ENCODE assay signal across 9 cellular contexts in genomic region chr3:10983219-10983916, GRCh38. TPM values are rescaled to one million over a fixed set of nuclear protein-coding genes. Genes with fewer than 3 reads are reported as not detected.
A peak's percentile ranks its signal among the peaks of the same experiment; 100 is the strongest.
DNase-seq lines count a peak whose midpoint lies in the region; ATAC-seq and TF ChIP-seq lines count a peak whose summit lies in the region.
"Had no signal": no experiment of that assay in that cellular context is flagged by ENCODE, and none has a peak within 500 bp of the region (broad histone marks: within the 10 kb centered on the region; RNA-seq: fewer than 3 reads in every experiment).

No MANE protein-coding gene starts in this region.

- no peak for ATAC-seq in HG03108 (IDR thresholded peaks at IDR 0.05; ENCODE audit: unreplicated experiment)
- ATAC-seq: naive thymus-derived CD4-positive, alpha-beta T cell had no signal

- H3K4me2 ChIP-seq in fibroblast of lung (ENCODE audit: extremely low read depth, insufficient read depth, low read length): peak overlapping the region; percentile 27

- CTCF ChIA-PET in RWPE1 (lab: Yijun Ruan, JAX): interaction anchor here (0.6 to 1.3 kb wide), 11 partner anchors 10 to 440 kb away, joined by 3 to 5 read pairs (median 3); no protein-coding TSS in a partner anchor

- in situ Hi-C loops in HAP-1 (cut with MboI; ENCODE audit: low sequenced_read_pairs): no loop called here

- DNase-seq in DMS53 (lab: John Stamatoyannopoulos, UW) (peak; percentile 49), DMS53 treated with DMSO at 0.1 percent for 48 hours (lab: John Stamatoyannopoulos, UW; ENCODE audit: unreplicated experiment) (no peak), HAP-1 (ENCODE audit: low spot score in 2 of 2) (peak; percentile 50 to 60), RWPE1 (ENCODE audit: low spot score) (peak; percentile 60), fibroblast of lung (ENCODE audit: low read depth in 2 of 2) (peak; percentile 19 to 21), non-pigmented ciliary epithelial cell (ENCODE audit: low read depth) (peak; percentile 11)
- no peak for DNase-seq in activated effector memory CD4-positive, alpha-beta T cell treated with Interleukin-2 at 50 U/mL for 16 hours

- H3K4me1 ChIP-seq in HAP-1 (no peaks in the 10 kb centered on the region), fibroblast of lung (ENCODE audit: control insufficient read depth, extremely low read depth, insufficient read depth, low read length) (no peaks in the 10 kb centered on the region)

- H3K9me3 ChIP-seq in HAP-1 (no peaks in the 10 kb centered on the region), fibroblast of lung (ENCODE audit: control insufficient read depth, insufficient read depth, low read depth, low read length) (no peaks in the 10 kb centered on the region)

- H4K20me1 ChIP-seq in fibroblast of lung (ENCODE audit: control insufficient read depth, extremely low read depth, insufficient read depth, low read length): no peaks in the 10 kb centered on the region

- H3K36me3 ChIP-seq in HAP-1 (replicated peaks) (no peaks in the 10 kb centered on the region), fibroblast of lung (ENCODE audit: control insufficient read depth, insufficient read depth, low read length) (no peaks in the 10 kb centered on the region)

- no peak overlapping the region for H3K27ac ChIP-seq in RWPE1
- H3K27ac ChIP-seq in fibroblast of lung (ENCODE audit: insufficient read depth, low read length): no peak overlapping the region

- peak; percentile 88 for TF ChIP-seq CTCF in RWPE1 (conservative IDR thresholded peaks at IDR 0.05; ENCODE audit: low read depth)
- TF ChIP-seq CTCF in fibroblast of lung (conservative IDR thresholded peaks at IDR 0.05 in 1 of 2, IDR thresholded peaks at IDR 0.05 in 1 of 2; ENCODE audit: low read depth in 1 of 2, low read length in 2 of 2): peak; percentile 80 to 90

- H3K9ac ChIP-seq in fibroblast of lung (ENCODE audit: insufficient read depth, low read length): no peak overlapping the region

- POLR2A ChIA-PET in RWPE1 (lab: Yijun Ruan, JAX; ENCODE audit: low non-redundant PET): no interaction called here

- no peak overlapping the region for H2AFZ ChIP-seq in fibroblast of lung (ENCODE audit: low read length)

- no peaks in the 10 kb centered on the region for H3K79me2 ChIP-seq in fibroblast of lung (ENCODE audit: control insufficient read depth, insufficient read depth, low read length)

- H3K27me3 ChIP-seq in HAP-1 (ENCODE audit: low read depth): no peaks in the 10 kb centered on the region
- no peaks in the 10 kb centered on the region for H3K27me3 ChIP-seq in fibroblast of lung (ENCODE audit: control insufficient read depth, insufficient read depth, low read length)

- H3K4me3 ChIP-seq in HAP-1 (no peak overlapping the region), fibroblast of lung (replicated peaks in 1 of 4; ENCODE audit: control extremely low read depth in 1 of 4, insufficient read depth in 1 of 4, low read depth in 3 of 4, low read length in 4 of 4) (no peak overlapping the region)

RNA-seq across cellular contexts. Expression of gene SLC6A1, which starts 9.2 kb away (rescaled TPM):
- not detected in 2 replicates for total RNA-seq in fibroblast of lung
- polyA plus RNA-seq in fibroblast of lung: not detected in 2 replicates
- not detected in 2 replicates for polyA plus RNA-seq in fibroblast of lung (2012)
- polyA minus RNA-seq in fibroblast of lung (ENCODE audit: low replicate concordance): not detected in 2 replicates
- total RNA-seq: naive thymus-derived CD4-positive, alpha-beta T cell had no signal
- polyA plus RNA-seq: naive thymus-derived CD4-positive, alpha-beta T cell had no signal

Comparison
In these comparisons a context has a peak if more than half of its experiments do, and no peak if none do; other contexts are left out.
1. DNase-seq: peak in DMS53 (single experiment), HAP-1 (2 of 2), RWPE1 (single experiment), fibroblast of lung (2 of 2) and non-pigmented ciliary epithelial cell (single experiment); none in DMS53 treated with DMSO at 0.1 percent for 48 hours (single experiment) and activated effector memory CD4-positive, alpha-beta T cell treated with Interleukin-2 at 50 U/mL for 16 hours (single experiment).